Comparison of ENCODE assay signal across 12 cellular contexts in genomic region chr1:224784606-224785328, GRCh38.
DNase-seq lines count a peak whose midpoint lies in the region; ATAC-seq, FAIRE-seq and TF ChIP-seq lines count a peak whose summit lies in the region.
"Had no signal": no experiment of that assay in that cellular context is flagged by ENCODE, and none has a peak within 500 bp of the region (broad histone marks: within the 10 kb centered on the region; RNA-seq: fewer than 3 reads in every experiment).

No MANE protein-coding gene starts in this region.

- no peak for TF ChIP-seq EP300 in GM12878 (IDR thresholded peaks at IDR 0.05; ENCODE audit: borderline replicate concordance in 1 of 2, control insufficient read depth in 1 of 2, low read depth in 2 of 2, low read length in 2 of 2)

- no TSS peak for BruUV-seq in GM12878 (replicated peaks; lab: Mats Ljungman, UMichigan)

- CTCF ChIA-PET in GM12878 (lab: Yijun Ruan, JAX), result interaction anchor here (0.7 to 3.4 kb wide), 7 partner anchors 39 to 84 kb away, joined by 3 to 19 read pairs (median 4); no protein-coding TSS in a partner anchor

- H3K79me2 ChIP-seq in DND-41 (ENCODE audit: insufficient read depth, low read length), result no peaks in the 10 kb centered on the region
- H3K79me2 ChIP-seq in GM12878 (ENCODE audit: control insufficient read depth, insufficient read depth, low read length), result no peaks in the 10 kb centered on the region

- peak overlapping the region; percentile 41; the same call in 1 of the 2 replicates for H3K9ac ChIP-seq in DND-41 (ENCODE audit: low read depth, low read length)
- no peak overlapping the region for H3K9ac ChIP-seq in GM12878 (ENCODE audit: control insufficient read depth, insufficient read depth, low read length)

- no peaks in the 10 kb centered on the region for H3K36me3 ChIP-seq in DND-41 (ENCODE audit: insufficient read depth, low read length)
- no peaks in the 10 kb centered on the region for H3K36me3 ChIP-seq in GM12878 (ENCODE audit: control insufficient read depth in 2 of 2, insufficient read depth in 2 of 2, low read length in 1 of 2)
- no peaks in the 10 kb centered on the region for H3K36me3 ChIP-seq in mucosa of descending colon (ENCODE audit: low read depth)

- RAD21 ChIA-PET in GM12878 (lab: Charles Lee; ENCODE audit: unreplicated experiment), result interaction anchor here (1.2 to 6.0 kb wide), 3 partner anchors 43 to 66 kb away, joined by 3 to 78 read pairs (median 9); no protein-coding TSS in a partner anchor

- ATAC-seq in DND-41 (ENCODE audit: insufficient read depth, low read depth) (peak; percentile 43), GM12878 (peak; percentile 36), mucosa of descending colon (peak; percentile 73), GM21515 (IDR thresholded peaks at IDR 0.05; ENCODE audit: unreplicated experiment) (no peak), GM18519 (IDR thresholded peaks at IDR 0.05; ENCODE audit: low FRiP score, unreplicated experiment) (no peak)
- ATAC-seq: body of pancreas had no signal

- H2AFZ ChIP-seq in DND-41 (ENCODE audit: low read depth, low read length) (peak overlapping the region; percentile 40), GM12878 (ENCODE audit: control insufficient read depth, low read depth, low read length) (no peak overlapping the region)

- H3K27ac ChIP-seq in DND-41 (ENCODE audit: low read length) (peak overlapping the region; percentile 92), GM12878 (ENCODE audit: control insufficient read depth, insufficient read depth) (no peak overlapping the region)
- H3K27ac ChIP-seq: body of pancreas had no signal

- SMC1A ChIA-PET in GM12878 (lab: Charles Lee; ENCODE audit: uncharacterized antibody, unreplicated experiment), result interaction anchor here (0.9 to 8.4 kb wide), 9 partner anchors 13 to 272 kb away, joined by 3 to 125 read pairs (median 5); no protein-coding TSS in a partner anchor

- in situ Hi-C loops in GM12878 (cut with MboI), result no loop called here

- no peaks in the 10 kb centered on the region for H4K20me1 ChIP-seq in DND-41 (ENCODE audit: insufficient read depth, low read length)
- H4K20me1 ChIP-seq in GM12878 (ENCODE audit: control insufficient read depth, insufficient read depth), result no peaks in the 10 kb centered on the region

- intact Hi-C loops in GM12878 (cut with micrococcal nuclease; ENCODE audit: unreplicated experiment), result loop anchor here (5.0 kb wide), 2 partner anchors 37 to 68 kb away; no protein-coding TSS in a partner anchor
- intact Hi-C loops in mucosa of descending colon (cut with DNase I, micrococcal nuclease), result no loop called here

- POLR2A ChIA-PET in GM12878 (lab: Charles Lee), result interaction anchor here (1.2 to 4.6 kb wide), 4 partner anchors 20 to 47 kb away, joined by 3 to 22 read pairs (median 8); no protein-coding TSS in a partner anchor

- DNase-seq in DND-41 (peak; percentile 23), LNCaP clone FGC (ENCODE audit: low read depth) (peak; percentile 77), GM12878 (ENCODE audit: low read depth, low spot score) (no peak), mucosa of descending colon (no peak), mesenteric fat pad (ENCODE audit: low spot score) (no peak), activated gamma-delta T cell treated with Interleukin-2 at 50 U/mL for 16 hours (no peak)
- DNase-seq: body of pancreas, Karpas-422, RPMI8226 had no signal

- H3K4me2 ChIP-seq in DND-41 (ENCODE audit: insufficient read depth, low read length), result no peak overlapping the region
- H3K4me2 ChIP-seq in GM12878 (ENCODE audit: control insufficient read depth, insufficient read depth), result no peak overlapping the region

- no peak for TF ChIP-seq POLR2A in GM12878 (IDR thresholded peaks at IDR 0.05; ENCODE audit: low read depth, low read length)

- FAIRE-seq in GM12878 (lab: Jason Lieb, UNC), result no peak
- FAIRE-seq: endothelial cell of umbilical vein had no signal

- H3K27me3 ChIP-seq in DND-41 (ENCODE audit: insufficient read depth, low read length, poor library complexity) (no peaks in the 10 kb centered on the region), GM12878 (replicated peaks in 1 of 2; ENCODE audit: control insufficient read depth in 2 of 2, insufficient read depth in 2 of 2, low read length in 1 of 2) (no peaks in the 10 kb centered on the region)
- H3K27me3 ChIP-seq: body of pancreas had no signal

- 80% methylated on average over 4 of the region's 4 CpGs for WGBS in GM12878 (ENCODE audit: insufficient coverage, insufficient replicate concordance, low lambda C conversion rate, missing lambda C conversion rate)

- H3K9me3 ChIP-seq in DND-41 (ENCODE audit: insufficient read depth, low read length, severe bottlenecking), result peaks cover 18% of the 10 kb centered on the region
- peaks cover 8% of the 10 kb centered on the region; the same call in 2 of the 3 replicates for H3K9me3 ChIP-seq in GM12878 (replicated peaks; ENCODE audit: control insufficient read depth, insufficient read depth, low read length)
- H3K9me3 ChIP-seq in mucosa of descending colon, result no peaks in the 10 kb centered on the region
- H3K9me3 ChIP-seq: body of pancreas had no signal

- H3K4me3 ChIP-seq in DND-41 (ENCODE audit: low read depth in 1 of 2, low read length in 2 of 2), result no peak overlapping the region
- no peak overlapping the region for H3K4me3 ChIP-seq in LNCaP clone FGC (ENCODE audit: low read depth, low read length)
- H3K4me3 ChIP-seq in GM12878, result no peak overlapping the region
- no peak overlapping the region for H3K4me3 ChIP-seq in mucosa of descending colon
- H3K4me3 ChIP-seq: body of pancreas had no signal

- TF ChIP-seq CTCF in DND-41 (IDR thresholded peaks at IDR 0.05; ENCODE audit: borderline replicate concordance, extremely low read depth, low read length, poor library complexity, severe bottlenecking), result no peak
- no peak for TF ChIP-seq CTCF in LNCaP clone FGC (IDR thresholded peaks at IDR 0.05; ENCODE audit: control insufficient read depth, extremely low read depth, insufficient read depth)
- no peak for TF ChIP-seq CTCF in GM12878 (IDR thresholded peaks at IDR 0.05 in 2 of 3, conservative IDR thresholded peaks at IDR 0.05 in 1 of 3; ENCODE audit: control insufficient read depth in 2 of 3, extremely low read depth in 1 of 3, insufficient read depth in 1 of 3, low read depth in 3 of 3, low read length in 3 of 3)
- TF ChIP-seq CTCF in mucosa of descending colon (IDR thresholded peaks at IDR 0.05), result no peak

- peaks cover 61% of the 10 kb centered on the region for H3K4me1 ChIP-seq in DND-41 (ENCODE audit: insufficient read depth, low read length)
- peaks cover 25% of the 10 kb centered on the region for H3K4me1 ChIP-seq in GM12878 (ENCODE audit: control insufficient read depth, insufficient read depth, low read length)
- peaks cover 20% of the 10 kb centered on the region for H3K4me1 ChIP-seq in mucosa of descending colon (ENCODE audit: low read depth)
- H3K4me1 ChIP-seq: body of pancreas had no signal

- no peak for TF ChIP-seq RAD21 in GM12878 (IDR thresholded peaks at IDR 0.05; ENCODE audit: insufficient read depth, low read depth, low read length)

TF ChIP-seq in GM12878, 131 proteins besides CTCF, POLR2A, EP300 and RAD21 (continues in another document):
- TF ChIP-seq KAT2A (conservative IDR thresholded peaks at IDR 0.05; ENCODE audit: control insufficient read depth, low read depth, low read length) (no peak), GABPA (IDR thresholded peaks at IDR 0.05; ENCODE audit: low read depth) (no peak), ZBED1 (IDR thresholded peaks at IDR 0.05; ENCODE audit: borderline replicate concordance) (no peak), SPI1 (IDR thresholded peaks at IDR 0.05; ENCODE audit: borderline replicate concordance, insufficient read depth, low read depth, low read length) (peak; percentile 4; the same call in 1 of the 2 replicates), SREBF1 (IDR thresholded peaks at IDR 0.05; ENCODE audit: low read length) (no peak), RUNX3 (IDR thresholded peaks at IDR 0.05; ENCODE audit: low read length) (peak; percentile 50; the same call in 1 of the 2 replicates), RFX5 (IDR thresholded peaks at IDR 0.05; ENCODE audit: low read depth, low read length) (no peak), ZBTB40 (IDR thresholded peaks at IDR 0.05; ENCODE audit: borderline replicate concordance) (peak; percentile 35; the same call in 1 of the 2 replicates)

Comparison
In these comparisons a context has a peak if more than half of its experiments do, and no peak if none do; other contexts are left out.
1. ATAC-seq: peak in DND-41 (single experiment), GM12878 (single experiment) and mucosa of descending colon (single experiment); none in GM21515 (single experiment) and GM18519 (single experiment).
2. DNase-seq: peak in DND-41 (single experiment) and LNCaP clone FGC (single experiment); none in GM12878 (single experiment), mucosa of descending colon (0 of 3), mesenteric fat pad (single experiment) and activated gamma-delta T cell treated with Interleukin-2 at 50 U/mL for 16 hours (single experiment).